Comparison of ENCODE assay signal across 1 cellular context in genomic region chr5:177470759-177471536, GRCh38.
TF ChIP-seq lines count a peak whose summit lies in the region.

No MANE protein-coding gene starts in this region.

TF ChIP-seq in HepG2, 621 proteins besides CTCF, POLR2A, EP300 and RAD21:
- TF ChIP-seq YY1 (IDR thresholded peaks at IDR 0.05; ENCODE audit: insufficient read depth, insufficient replicate concordance, low read depth, low read length): no peak
- peak; percentile 65 to 85 for TF ChIP-seq MAFK (conservative IDR thresholded peaks at IDR 0.05 in 1 of 2, IDR thresholded peaks at IDR 0.05 in 1 of 2; ENCODE audit: low read length in 2 of 2)
- no peak for TF ChIP-seq SIX1 (CRISPR knock-in tag; IDR thresholded peaks at IDR 0.05; ENCODE audit: borderline replicate concordance)
- peak; percentile 69 for TF ChIP-seq MAFF (IDR thresholded peaks at IDR 0.05; ENCODE audit: low read depth, low read length)
